Comparison of ENCODE assay signal across 10 cellular contexts in genomic region chr1:159005161-159005560, GRCh38. TPM values are rescaled to one million over a fixed set of nuclear protein-coding genes. Genes with fewer than 3 reads are reported as not detected.
DNase-seq lines count a peak whose midpoint lies in the region; ATAC-seq and TF ChIP-seq lines count a peak whose summit lies in the region.
"Had no signal": no experiment of that assay in that cellular context is flagged by ENCODE, and none has a peak within 500 bp of the region (broad histone marks: within the 10 kb centered on the region; RNA-seq: fewer than 3 reads in every experiment).

No MANE protein-coding gene starts in this region.

- H3K36me3 Mint-ChIP-seq in WTC11 (no peaks in the 10 kb centered on the region), immature natural killer cell (peaks cover 1 to 6% (median 4%) of the 10 kb centered on the region in 3 donors)

- H3K79me2 ChIP-seq in smooth muscle cell (ENCODE audit: low read depth): peaks cover 10% of the 10 kb centered on the region

- ATAC-seq in WTC11 (no peak), HG03039 (IDR thresholded peaks at IDR 0.05; ENCODE audit: unreplicated experiment) (no peak), GM18868 (IDR thresholded peaks at IDR 0.05; ENCODE audit: unreplicated experiment) (no peak)

- H3K27me3 Mint-ChIP-seq in WTC11 (ENCODE audit: low read depth): peaks cover 54% of the 10 kb centered on the region
- H3K27me3 Mint-ChIP-seq in immature natural killer cell (ENCODE audit: low read depth in 3 of 3): peaks cover 0 to 7% (median 7%) of the 10 kb centered on the region in 3 donors

- peaks cover 51% of the 10 kb centered on the region for H3K4me1 ChIP-seq in smooth muscle cell (ENCODE audit: low read depth)

- no peaks in the 10 kb centered on the region for H3K9me3 ChIP-seq in smooth muscle cell (replicated peaks; ENCODE audit: low read depth)

- H3K9ac ChIP-seq in smooth muscle cell (ENCODE audit: low read depth): no peak overlapping the region

- H3K4me3 ChIP-seq in smooth muscle cell: no peak overlapping the region

- H3F3A ChIP-seq in smooth muscle cell (ENCODE audit: low read depth): peaks cover 25% of the 10 kb centered on the region

- POLR2A ChIA-PET in WTC11 (lab: Charles Lee): no interaction called here

- H3K36me3 ChIP-seq in smooth muscle cell (ENCODE audit: low read depth): no peaks in the 10 kb centered on the region

- DNase-seq in HCEC 1CT (peak; percentile 17), WTC11 (ENCODE audit: low spot score) (no peak), immature natural killer cell (no peak), smooth muscle cell (lab: John Stamatoyannopoulos, UW; ENCODE audit: unreplicated experiment) (no peak), COLO829 (ENCODE audit: low spot score) (no peak)
- DNase-seq: activated naive CD4-positive, alpha-beta T cell treated with anti-CD3 and anti-CD28 coated beads, Interleukin-2, amount 50 U/mL, for 16 hours; Karpas-422; RPMI8226 had no signal

- H3K9me3 Mint-ChIP-seq in WTC11: no peaks in the 10 kb centered on the region
- H3K9me3 Mint-ChIP-seq in immature natural killer cell: no peaks in the 10 kb centered on the region

- H4K20me1 ChIP-seq in smooth muscle cell (ENCODE audit: low read depth): no peaks in the 10 kb centered on the region

- peak overlapping the region; percentile 75 for H3K4me3 Mint-ChIP-seq in WTC11
- H3K4me3 Mint-ChIP-seq in immature natural killer cell: no peak overlapping the region

- H3K4me2 ChIP-seq in smooth muscle cell: peak overlapping the region; percentile 69

- H3K4me1 Mint-ChIP-seq in WTC11: peaks cover 61% of the 10 kb centered on the region
- peaks cover 47 to 61% of the 10 kb centered on the region in 2 donors for H3K4me1 Mint-ChIP-seq in immature natural killer cell

- peak overlapping the region; percentile 98 for H3K27ac ChIP-seq in smooth muscle cell (ENCODE audit: low read depth)

- H3K27ac Mint-ChIP-seq in WTC11: no peak overlapping the region
- H3K27ac Mint-ChIP-seq in immature natural killer cell: peak overlapping the region in 5 of 6 donors; percentile 17 to 66 (median 64)

- H2AFZ ChIP-seq in smooth muscle cell (ENCODE audit: low read depth): peak overlapping the region; percentile 71

- CTCF ChIA-PET in WTC11 (lab: Charles Lee): interaction anchor here (0.7 to 1.2 kb wide), 4 partner anchors 11 to 495 kb away, joined by 3 to 5 read pairs (median 3); no protein-coding TSS in a partner anchor

- no peak for TF ChIP-seq CTCF in WTC11 (IDR thresholded peaks at IDR 0.05)
- no peak for TF ChIP-seq CTCF in smooth muscle cell (IDR thresholded peaks at IDR 0.05; ENCODE audit: borderline replicate concordance, insufficient read depth, poor library complexity, severe bottlenecking)

- no peaks in the 10 kb centered on the region for H3K27me3 ChIP-seq in smooth muscle cell (ENCODE audit: low read depth)

TF ChIP-seq in WTC11, 78 proteins besides CTCF, POLR2A, EP300 and RAD21:
- no peak for TF ChIP-seq GRHL2 (CRISPR knock-in tag; IDR thresholded peaks at IDR 0.05; ENCODE audit: insufficient replicate concordance, severe bottlenecking)
- no peak for TF ChIP-seq ATF2 (CRISPR knock-in tag; IDR thresholded peaks at IDR 0.05; ENCODE audit: borderline replicate concordance, low read depth)
- TF ChIP-seq OVOL2 (CRISPR knock-in tag; IDR thresholded peaks at IDR 0.05; ENCODE audit: borderline replicate concordance): no peak
- TF ChIP-seq FOXK1 (CRISPR knock-in tag; IDR thresholded peaks at IDR 0.05): no peak
- TF ChIP-seq ERG (CRISPR knock-in tag; IDR thresholded peaks at IDR 0.05): no peak
- no peak for TF ChIP-seq SOX15 (CRISPR knock-in tag; IDR thresholded peaks at IDR 0.05)
- no peak for TF ChIP-seq KAT7 (CRISPR knock-in tag; IDR thresholded peaks at IDR 0.05; ENCODE audit: borderline replicate concordance)
- no peak for TF ChIP-seq ZNF425 (CRISPR knock-in tag; conservative IDR thresholded peaks at IDR 0.05)
- no peak for TF ChIP-seq E2F1 (CRISPR knock-in tag; IDR thresholded peaks at IDR 0.05)
- no peak for TF ChIP-seq MAX (CRISPR knock-in tag; IDR thresholded peaks at IDR 0.05)
- no peak for TF ChIP-seq ZNF219 (CRISPR knock-in tag; IDR thresholded peaks at IDR 0.05; ENCODE audit: borderline replicate concordance)
- no peak for TF ChIP-seq NR3C1 (CRISPR knock-in tag; conservative IDR thresholded peaks at IDR 0.05; ENCODE audit: low read depth)
- no peak for TF ChIP-seq ZNF121 (CRISPR knock-in tag; IDR thresholded peaks at IDR 0.05)
- TF ChIP-seq SMAD3 (CRISPR knock-in tag; IDR thresholded peaks at IDR 0.05; ENCODE audit: borderline replicate concordance): no peak
- no peak for TF ChIP-seq USF2 (CRISPR knock-in tag; IDR thresholded peaks at IDR 0.05)
- TF ChIP-seq PRRX2 (CRISPR knock-in tag; IDR thresholded peaks at IDR 0.05): no peak
- TF ChIP-seq ETV6 (CRISPR knock-in tag; IDR thresholded peaks at IDR 0.05): no peak
- TF ChIP-seq ZNF138 (CRISPR knock-in tag; conservative IDR thresholded peaks at IDR 0.05): no peak

RNA-seq across cellular contexts. Expression of gene IFI16, which starts 4.5 kb away (rescaled TPM):
- total RNA-seq in WTC11 (2021) (2.0 to 3.2 TPM (median 2.9 TPM) in 3 replicates), smooth muscle cell (92.1 and 96.3 TPM in 2 replicates)
- polyA plus RNA-seq in immature natural killer cell (100 to 1,000 TPM in 1 of 3 donors, 10 to 100 TPM in 2; 78.8 to 205 (median 80.3) TPM), smooth muscle cell (95.9 and 114 TPM in 2 replicates)

Comparison
In these comparisons a context has a peak if more than half of its experiments do, and no peak if none do; other contexts are left out.
1. RNA of gene IFI16, which starts 4.5 kb away (total RNA-seq): 92.1 to 96.3 TPM in smooth muscle cell; 2.0 to 3.2 TPM in WTC11; every median in the first group is over 10 times any median in the second.